14 cellular contexts compared by ENCODE assay signal in genomic region chr6:20577280-20577679, GRCh38.
"Had no signal": no experiment of that assay in that cellular context is flagged by ENCODE, and none has a peak within 500 bp of the region (broad histone marks: within the 10 kb centered on the region; RNA-seq: fewer than 3 reads in every experiment).

No MANE protein-coding gene starts in this region.

- H3K27ac Mint-ChIP-seq: activated naive CD8-positive, alpha-beta T cell treated with anti-CD3 and anti-CD28 coated beads, Interleukin-2, amount 50 U/mL, for 24 hours; activated T-cell treated with anti-CD3 and anti-CD28 coated beads, Interleukin-2, amount 50 U/mL, for 72 hours; T-helper 17 cell had no signal

- ATAC-seq: activated naive CD8-positive, alpha-beta T cell treated with anti-CD3 and anti-CD28 coated beads, Interleukin-2, amount 50 U/mL, for 24 hours; activated T-cell treated with anti-CD3 and anti-CD28 coated beads, Interleukin-2, amount 50 U/mL, for 72 hours; heart right ventricle; left ventricle myocardium superior; sciatic nerve; T-helper 17 cell; upper lobe of right lung had no signal

- DNase-seq: activated CD4-positive, alpha-beta T cell treated with anti-CD3 and anti-CD28 coated beads, Interleukin-2, amount 50 U/mL, for 48 hours; activated naive CD8-positive, alpha-beta T cell treated with anti-CD3 and anti-CD28 coated beads, Interleukin-2, amount 50 U/mL, for 24 hours; activated T-cell treated with anti-CD3 and anti-CD28 coated beads, Interleukin-2, amount 50 U/mL, for 72 hours; effector CD4-positive, alpha-beta T cell; heart right ventricle; left ventricle myocardium superior; mesendoderm; spleen; stimulated activated naive CD4-positive, alpha-beta T cell treated with Interleukin-2 at 50 U/mL for 16 hours; T-helper 17 cell; upper lobe of right lung had no signal

- H3K27me3 Mint-ChIP-seq: activated naive CD8-positive, alpha-beta T cell treated with anti-CD3 and anti-CD28 coated beads, Interleukin-2, amount 50 U/mL, for 24 hours; T-helper 17 cell had no signal

- H3K9me3 ChIP-seq: ascending aorta, heart right ventricle, spleen, suprapubic skin, upper lobe of right lung had no signal

- H3K9me3 Mint-ChIP-seq: activated naive CD8-positive, alpha-beta T cell treated with anti-CD3 and anti-CD28 coated beads, Interleukin-2, amount 50 U/mL, for 24 hours; activated T-cell treated with anti-CD3 and anti-CD28 coated beads, Interleukin-2, amount 50 U/mL, for 72 hours had no signal

- H3K27ac ChIP-seq: ascending aorta, heart right ventricle, spleen, suprapubic skin, upper lobe of right lung had no signal

- H3K4me3 Mint-ChIP-seq: activated naive CD8-positive, alpha-beta T cell treated with anti-CD3 and anti-CD28 coated beads, Interleukin-2, amount 50 U/mL, for 24 hours; activated T-cell treated with anti-CD3 and anti-CD28 coated beads, Interleukin-2, amount 50 U/mL, for 72 hours; T-helper 17 cell had no signal
